In genomic region chr17:22301353-22301745, GRCh38 we compare ENCODE assay signal across 1 cellular context.
TF ChIP-seq lines count a peak whose summit lies in the region.

No MANE protein-coding gene starts in this region.

TF ChIP-seq in K562, 482 proteins besides CTCF, POLR2A, EP300 and RAD21 (continued from another document):
- TF ChIP-seq FOXA3 (CRISPR knock-in tag; conservative IDR thresholded peaks at IDR 0.05 in 1 of 2, IDR thresholded peaks at IDR 0.05 in 1 of 2) (no peak), ETS2 (tag; IDR thresholded peaks at IDR 0.05; ENCODE audit: borderline replicate concordance, poor library complexity, severe bottlenecking) (no peak), HNRNPLL (IDR thresholded peaks at IDR 0.05; ENCODE audit: low read depth, low read length, poor library complexity, severe bottlenecking) (no peak), KDM1A (IDR thresholded peaks at IDR 0.05) (no peak), TSHZ1 (CRISPR knock-in tag; IDR thresholded peaks at IDR 0.05) (no peak), BACH1 (tag; IDR thresholded peaks at IDR 0.05) (no peak), CXXC5 (CRISPR knock-in tag; IDR thresholded peaks at IDR 0.05) (no peak), ARID1B (IDR thresholded peaks at IDR 0.05) (no peak), EZH2 (IDR thresholded peaks at IDR 0.05; ENCODE audit: borderline replicate concordance, low read depth, low read length) (no peak)
TF ChIP-seq in K562: peak in this region for 0.
